32 cellular contexts compared by ENCODE assay signal in the genomic region with DNA sequence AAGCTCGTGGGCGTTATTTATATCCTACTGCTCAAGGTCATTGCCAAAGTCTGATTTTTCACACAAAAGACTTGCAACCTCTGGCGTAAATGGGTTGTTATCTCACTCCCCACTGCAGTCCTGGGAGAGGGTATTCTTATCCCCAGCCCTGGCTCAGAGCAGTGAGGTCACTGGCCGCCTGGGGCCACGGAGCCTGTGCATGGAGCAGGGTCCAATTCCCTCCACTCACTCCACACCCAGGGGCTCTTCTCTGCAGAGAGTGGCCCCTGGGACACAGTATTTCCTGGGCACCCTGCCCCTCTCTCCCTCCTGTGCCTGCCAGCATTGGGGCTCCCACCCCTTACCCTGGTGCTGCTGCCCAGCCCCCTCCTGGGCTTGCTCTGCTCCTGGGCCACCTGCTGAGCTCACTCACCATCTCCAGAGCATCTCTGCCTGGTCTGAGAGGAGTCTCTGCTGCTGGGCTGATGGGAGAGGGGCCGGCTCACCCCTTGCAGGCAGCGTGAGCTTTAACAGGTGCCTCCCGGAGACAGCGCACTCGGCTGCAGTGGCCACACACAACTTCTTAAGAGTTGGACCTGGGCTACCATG.
"Had no signal": no experiment of that assay in that cellular context is flagged by ENCODE, and none has a peak within 500 bp of the region (broad histone marks: within the 10 kb centered on the region; RNA-seq: fewer than 3 reads in every experiment).

No MANE protein-coding gene starts in this region.

- ATAC-seq: activated naive CD8-positive, alpha-beta T cell treated with anti-CD3 and anti-CD28 coated beads, Interleukin-2, amount 50 U/mL, for 24 hours; activated T-cell treated with anti-CD3 and anti-CD28 coated beads, Interleukin-2, amount 50 U/mL, for 4 hours; PC-3 had no signal

- H3K9me3 Mint-ChIP-seq: activated CD4-positive, alpha-beta memory T cell treated with anti-CD3 and anti-CD28 coated beads for 36 hours; activated CD4-positive, alpha-beta T cell treated with anti-CD3 and anti-CD28 coated beads, Interleukin-2, amount 10 ng/mL, durations not matched to agents 7 days and 5 days; activated naive CD4-positive, alpha-beta T cell treated with anti-CD3 and anti-CD28 coated beads for 36 hours; activated naive CD8-positive, alpha-beta T cell treated with anti-CD3 and anti-CD28 coated beads, Interleukin-2, amount 50 U/mL, for 24 hours; activated T-cell treated with anti-CD3 and anti-CD28 coated beads, Interleukin-2, amount 50 U/mL, for 4 hours; activated T-helper 1 cell treated with anti-CD3 and anti-CD28 coated beads, Interleukin-12 subunit alpha, Interleukin-12 subunit beta, Interleukin-2, Interleukin-4 antibody, amounts not matched to agents 30 ng/mL and 10 ng/mL and 1 ng/mL, durations not matched to agents 14 hours and 24 hours and 36 hours; brain; T-helper 1 cell treated with Interleukin-12 subunit alpha and Interleukin-12 subunit beta and Interleukin-4 antibody, amounts not matched to agents 30 μg/mL and 1 μg/mL, for 36 hours; T-helper 2 cell treated with Interferon-gamma antibody and Interleukin-4, amounts not matched to agents 5 μg/mL and 100 μg/mL, for 36 hours had no signal

- H3K4me3 Mint-ChIP-seq: activated CD4-positive, alpha-beta memory T cell treated with anti-CD3 and anti-CD28 coated beads for 36 hours; activated CD4-positive, alpha-beta T cell treated with anti-CD3 and anti-CD28 coated beads, Interleukin-2, amount 10 ng/mL, durations not matched to agents 7 days and 5 days; activated naive CD4-positive, alpha-beta T cell treated with anti-CD3 and anti-CD28 coated beads for 36 hours; activated naive CD8-positive, alpha-beta T cell; activated naive CD8-positive, alpha-beta T cell treated with anti-CD3 and anti-CD28 coated beads, Interleukin-2, amount 50 U/mL, for 24 hours; activated T-cell treated with anti-CD3 and anti-CD28 coated beads, Interleukin-2, amount 50 U/mL, for 4 hours; activated T-helper 1 cell treated with anti-CD3 and anti-CD28 coated beads, Interleukin-12 subunit alpha, Interleukin-12 subunit beta, Interleukin-2, Interleukin-4 antibody, amounts not matched to agents 30 ng/mL and 10 ng/mL and 1 ng/mL, durations not matched to agents 14 hours and 24 hours and 36 hours; brain; T-helper 1 cell treated with Interleukin-12 subunit alpha and Interleukin-12 subunit beta and Interleukin-4 antibody, amounts not matched to agents 30 μg/mL and 1 μg/mL, for 36 hours; T-helper 2 cell treated with Interferon-gamma antibody and Interleukin-4, amounts not matched to agents 5 μg/mL and 100 μg/mL, for 36 hours had no signal

- H3K9me3 ChIP-seq: MG63, Peyer's patch, SJSA1, SK-N-SH had no signal

- H3K4me1 ChIP-seq: Peyer's patch, SJSA1 had no signal

- H3K4me1 Mint-ChIP-seq: activated CD4-positive, alpha-beta T cell treated with anti-CD3 and anti-CD28 coated beads, Interleukin-2, amount 10 ng/mL, durations not matched to agents 7 days and 5 days; activated naive CD8-positive, alpha-beta T cell treated with anti-CD3 and anti-CD28 coated beads, Interleukin-2, amount 50 U/mL, for 24 hours; brain had no signal

- H3K27ac Mint-ChIP-seq: activated CD4-positive, alpha-beta memory T cell treated with anti-CD3 and anti-CD28 coated beads for 36 hours; activated CD4-positive, alpha-beta T cell treated with anti-CD3 and anti-CD28 coated beads, Interleukin-2, amount 10 ng/mL, durations not matched to agents 7 days and 5 days; activated naive CD4-positive, alpha-beta T cell treated with anti-CD3 and anti-CD28 coated beads for 36 hours; activated naive CD8-positive, alpha-beta T cell; activated naive CD8-positive, alpha-beta T cell treated with anti-CD3 and anti-CD28 coated beads, Interleukin-2, amount 50 U/mL, for 24 hours; activated T-helper 1 cell treated with anti-CD3 and anti-CD28 coated beads, Interleukin-12 subunit alpha, Interleukin-12 subunit beta, Interleukin-2, Interleukin-4 antibody, amounts not matched to agents 30 ng/mL and 10 ng/mL and 1 ng/mL, durations not matched to agents 14 hours and 24 hours and 36 hours; brain; T-helper 1 cell treated with Interleukin-12 subunit alpha and Interleukin-12 subunit beta and Interleukin-4 antibody, amounts not matched to agents 30 μg/mL and 1 μg/mL, for 36 hours; T-helper 2 cell treated with Interferon-gamma antibody and Interleukin-4, amounts not matched to agents 5 μg/mL and 100 μg/mL, for 36 hours had no signal

- DNase-seq: activated CD4-positive, alpha-beta memory T cell treated with anti-CD3 and anti-CD28 coated beads for 36 hours; activated CD4-positive, alpha-beta T cell treated with anti-CD3 and anti-CD28 coated beads, Interleukin-2, amount 10 ng/mL, durations not matched to agents 7 days and 5 days; activated CD8-positive, alpha-beta memory T cell treated with anti-CD3 and anti-CD28 coated beads, Interleukin-2, amount 50 U/mL, for 4 hours; activated gamma-delta T cell treated with Interleukin-2 at 50 U/mL for 16 hours; activated naive CD4-positive, alpha-beta T cell treated with anti-CD3 and anti-CD28 coated beads for 36 hours; activated naive CD8-positive, alpha-beta T cell treated with anti-CD3 and anti-CD28 coated beads, Interleukin-2, amount 50 U/mL, for 24 hours; activated T-cell treated with anti-CD3 and anti-CD28 coated beads for 4 hours; activated T-cell treated with anti-CD3 and anti-CD28 coated beads, Interleukin-2, amount 50 U/mL, for 4 hours; anterior cingulate cortex; caudate nucleus; Karpas-422; MG63; NCI-H1048; NCI-H1105 treated with DMSO at 0.1 percent for 48 hours; NCI-H1436; NCI-H1694; NCI-H1930; NCI-H2081 treated with DMSO at 0.1 percent for 48 hours; NCI-H226; NCI-H524 treated with DMSO at 0.1 percent for 48 hours; NK-92 treated with Interleukin-12 subunit alpha and Interleukin-12 subunit beta, amount 100 ng/mL, for 24 hours; PC-3; Peyer's patch; RPMI8226; SHP77 treated with DMSO at 0.1 percent for 48 hours; SK-N-SH had no signal

- H3K4me3 ChIP-seq: MG63, Peyer's patch, SJSA1 had no signal

- H3K36me3 ChIP-seq: MG63, Peyer's patch, SJSA1 had no signal

- H3K27me3 ChIP-seq: MG63, Peyer's patch had no signal

- H3K27ac ChIP-seq: Peyer's patch, SJSA1 had no signal

- H3K36me3 Mint-ChIP-seq: activated CD4-positive, alpha-beta memory T cell treated with anti-CD3 and anti-CD28 coated beads for 36 hours; activated naive CD8-positive, alpha-beta T cell; brain had no signal
